27 cellular contexts compared by ENCODE assay signal in genomic region chr22:41180926-41181325, GRCh38. TPM values are rescaled to one million over a fixed set of nuclear protein-coding genes. Genes with fewer than 3 reads are reported as not detected.
DNase-seq lines count a peak whose midpoint lies in the region; ATAC-seq, FAIRE-seq and TF ChIP-seq lines count a peak whose summit lies in the region.
"Had no signal": no experiment of that assay in that cellular context is flagged by ENCODE, and none has a peak within 500 bp of the region (broad histone marks: within the 10 kb centered on the region; RNA-seq: fewer than 3 reads in every experiment).

No MANE protein-coding gene starts in this region.

- CTCF ChIA-PET in HepG2 (lab: Yijun Ruan, JAX; ENCODE audit: low intra/inter-chr PET ratio, low total read pairs) (no interaction called here), WTC11 (lab: Charles Lee) (interaction anchor here (1.7 to 6.8 kb wide), 2 partner anchors 17 to 57 kb away, joined by 4 to 60 read pairs; no protein-coding TSS in a partner anchor)

- TF ChIP-seq POLR2A in HepG2 (IDR thresholded peaks at IDR 0.05; ENCODE audit: insufficient read depth in 1 of 2, low read depth in 2 of 2, low read length in 2 of 2) (0 out of 4 replicates have a peak, but pooled peaks of 1 of the 2 experiments have one; percentile 2), right lobe of liver (IDR thresholded peaks at IDR 0.05) (no peak), erythroblast (IDR thresholded peaks at IDR 0.05; ENCODE audit: low read length) (no peak)

- H3K79me2 ChIP-seq in HepG2 (ENCODE audit: insufficient read depth, low read length): no peaks in the 10 kb centered on the region

- H3K4me3 ChIP-seq in HepG2 (replicated peaks in 1 of 3; ENCODE audit: insufficient read depth in 1 of 3, low read depth in 2 of 3, low read length in 3 of 3) (no peak overlapping the region), right lobe of liver (no peak overlapping the region), mesodermal cell (ENCODE audit: extremely low read depth, insufficient read depth, low read length, poor library complexity, severe bottlenecking) (no peak overlapping the region), subcutaneous abdominal adipose tissue (ENCODE audit: low read depth in 1 of 5, low read length in 5 of 5) (no peak overlapping the region)
- H3K4me3 ChIP-seq: A549, BLaER1, gastroesophageal sphincter, ovary, right atrium auricular region, stomach, upper lobe of left lung had no signal

- H4K20me1 ChIP-seq in HepG2 (ENCODE audit: insufficient read depth, low read length): no peaks in the 10 kb centered on the region

- H3K9me3 ChIP-seq in HepG2 (ENCODE audit: low read length): no peaks in the 10 kb centered on the region
- H3K9me3 ChIP-seq in right lobe of liver: no peaks in the 10 kb centered on the region
- H3K9me3 ChIP-seq in mesodermal cell (ENCODE audit: control insufficient read depth, low read length): no peaks in the 10 kb centered on the region
- no peaks in the 10 kb centered on the region for H3K9me3 ChIP-seq in subcutaneous abdominal adipose tissue (ENCODE audit: control insufficient read depth in 5 of 5, low read length in 5 of 5)
- H3K9me3 ChIP-seq: A549, BLaER1, gastroesophageal sphincter, ovary, right atrium auricular region, stomach, upper lobe of left lung had no signal

- H2AFZ ChIP-seq in HepG2 (ENCODE audit: low read length): no peak overlapping the region

- H3K27ac Mint-ChIP-seq in WTC11: peak overlapping the region; percentile 79; the same call in 1 of the 2 replicates
- H3K27ac Mint-ChIP-seq: activated naive CD4-positive, alpha-beta T cell treated with anti-CD3 and anti-CD28 coated beads, Interleukin-2, amount 10 ng/mL, durations not matched to agents 7 days and 5 days had no signal

- no peaks in the 10 kb centered on the region for H3K27me3 Mint-ChIP-seq in WTC11 (ENCODE audit: low read depth)
- H3K27me3 Mint-ChIP-seq: activated naive CD4-positive, alpha-beta T cell treated with anti-CD3 and anti-CD28 coated beads, Interleukin-2, amount 10 ng/mL, durations not matched to agents 7 days and 5 days had no signal

- 90% methylated on average over 3 of the region's 3 CpGs for WGBS in HepG2 (ENCODE audit: low lambda C conversion rate)
- WGBS in right lobe of liver (ENCODE audit: insufficient coverage, low coverage, low lambda C conversion rate, missing lambda C conversion rate): 68% methylated on average over 2 of the region's 3 CpGs
- 100% methylated on average over 3 of the region's 3 CpGs for WGBS in mesodermal cell (ENCODE audit: insufficient coverage in 2 of 2), 2 experiments

- H3K27ac ChIP-seq in HepG2 (ENCODE audit: extremely low read length, insufficient read depth, low read length) (no peak overlapping the region), right lobe of liver (no peak overlapping the region), mesodermal cell (ENCODE audit: low read depth, low read length, severe bottlenecking) (peak overlapping the region; percentile 67), subcutaneous abdominal adipose tissue (ENCODE audit: low read depth, low read length) (peak overlapping the region; percentile 17)
- H3K27ac ChIP-seq: A549, ovary, right atrium auricular region had no signal

- intact Hi-C loops in HepG2 (cut with micrococcal nuclease; ENCODE audit: unreplicated experiment) (no loop called here), right lobe of liver (cut with DNase I) (loop anchor here in 1 of 2 donors (10.0 kb wide), 1 partner anchor 54 kb away; no protein-coding TSS in a partner anchor)

- DNase-seq in HepG2 (ENCODE audit: low spot score) (no peak), right lobe of liver (no peak), WTC11 (ENCODE audit: low spot score) (no peak), erythroblast (lab: John Stamatoyannopoulos, UW) (no peak), activated T-cell treated with anti-CD3 and anti-CD28 coated beads for 4 hours (no peak)
- DNase-seq: activated CD4-positive, alpha-beta T cell treated with anti-CD3 and anti-CD28 coated beads for 1 hour; activated naive CD4-positive, alpha-beta T cell treated with anti-CD3 and anti-CD28 coated beads, Interleukin-2, amount 10 ng/mL, durations not matched to agents 7 days and 5 days; activated T-cell treated with anti-CD3 and anti-CD28 coated beads, Interleukin-2, amount 50 U/mL, for 48 hours; anterior cingulate cortex; cerebellar nuclear complex; EL; NCI-H524; NK-92 treated with Interleukin-12 subunit alpha and Interleukin-12 subunit beta, amount 100 ng/mL, for 24 hours; ovary; stimulated activated CD4-positive, alpha-beta T cell treated with anti-CD3 and anti-CD28 coated beads, Interleukin-4, amount 100 ng/mL, for 24 hours; stomach; T-helper 9 cell; upper lobe of left lung had no signal

- TF ChIP-seq CTCF in HepG2 (CRISPR knock-in tag; IDR thresholded peaks at IDR 0.05) (no peak), right lobe of liver (IDR thresholded peaks at IDR 0.05) (no peak), WTC11 (IDR thresholded peaks at IDR 0.05) (no peak)

- TF ChIP-seq RAD21 in HepG2 (CRISPR knock-in tag; IDR thresholded peaks at IDR 0.05): no peak

- no peak overlapping the region for H3K4me3 Mint-ChIP-seq in WTC11
- H3K4me3 Mint-ChIP-seq: activated naive CD4-positive, alpha-beta T cell treated with anti-CD3 and anti-CD28 coated beads, Interleukin-2, amount 10 ng/mL, durations not matched to agents 7 days and 5 days had no signal

- H3K9ac ChIP-seq in HepG2 (ENCODE audit: insufficient read depth, low read depth, low read length) (no peak overlapping the region), subcutaneous abdominal adipose tissue (ENCODE audit: low read length in 5 of 5) (no peak overlapping the region)
- H3K9ac ChIP-seq: BLaER1 had no signal

- no peak overlapping the region for H3K4me2 ChIP-seq in HepG2 (ENCODE audit: low read depth, low read length)
- H3K4me2 ChIP-seq: A549 had no signal

- TF ChIP-seq EP300 in HepG2 (IDR thresholded peaks at IDR 0.05; ENCODE audit: low read depth in 2 of 2, low read length in 2 of 2) (no peak), HepG2 (CRISPR knock-in tag; IDR thresholded peaks at IDR 0.05; ENCODE audit: borderline replicate concordance) (no peak)

- POLR2A ChIA-PET in HepG2 (lab: Yijun Ruan, JAX) (no interaction called here), WTC11 (lab: Charles Lee) (interaction anchor here (0.5 to 2.2 kb wide), 2 partner anchors 57 to 76 kb away, joined by 3 to 7 read pairs; no protein-coding TSS in a partner anchor)

- 0 out of 2 replicates have a peak, but pooled peaks cover 3% of the 10 kb centered on the region for H3K9me3 Mint-ChIP-seq in WTC11
- H3K9me3 Mint-ChIP-seq: activated naive CD4-positive, alpha-beta T cell treated with anti-CD3 and anti-CD28 coated beads, Interleukin-2, amount 10 ng/mL, durations not matched to agents 7 days and 5 days had no signal

- H3K4me1 Mint-ChIP-seq in WTC11: peaks cover 36% of the 10 kb centered on the region

- H3K4me1 ChIP-seq in HepG2 (ENCODE audit: insufficient read depth, low read length): no peaks in the 10 kb centered on the region
- H3K4me1 ChIP-seq in right lobe of liver: no peaks in the 10 kb centered on the region
- H3K4me1 ChIP-seq in mesodermal cell (ENCODE audit: control insufficient read depth, insufficient read depth, low read length, poor library complexity, severe bottlenecking): no peaks in the 10 kb centered on the region
- peaks cover 0 to 9% (median 8%) of the 10 kb centered on the region in 5 donors for H3K4me1 ChIP-seq in subcutaneous abdominal adipose tissue (ENCODE audit: control insufficient read depth in 5 of 5, insufficient read depth in 5 of 5, low read length in 5 of 5)
- H3K4me1 ChIP-seq: A549 had no signal

- H3K27me3 ChIP-seq in HepG2 (ENCODE audit: control insufficient read depth in 1 of 2, insufficient read depth in 2 of 2, low read length in 2 of 2) (no peaks in the 10 kb centered on the region), right lobe of liver (no peaks in the 10 kb centered on the region), subcutaneous abdominal adipose tissue (ENCODE audit: control insufficient read depth in 5 of 5, insufficient read depth in 4 of 5, low read length in 5 of 5) (no peaks in the 10 kb centered on the region)
- H3K27me3 ChIP-seq: BLaER1, gastroesophageal sphincter, ovary, right atrium auricular region, stomach, upper lobe of left lung had no signal

- H3K36me3 ChIP-seq in HepG2 (replicated peaks in 1 of 2; ENCODE audit: control insufficient read depth in 1 of 2, insufficient read depth in 2 of 2, low read length in 2 of 2): peaks cover 25 to 31% of the 10 kb centered on the region in 2 experiments
- peaks cover 0 to 37% (median 15%) of the 10 kb centered on the region in 4 donors for H3K36me3 ChIP-seq in right lobe of liver
- peaks cover 47% of the 10 kb centered on the region for H3K36me3 ChIP-seq in mesodermal cell (ENCODE audit: control insufficient read depth, insufficient read depth, low read length)
- H3K36me3 ChIP-seq in subcutaneous abdominal adipose tissue (ENCODE audit: control insufficient read depth in 5 of 5, insufficient read depth in 5 of 5, low read length in 5 of 5): peaks cover 3 to 43% (median 31%) of the 10 kb centered on the region in 5 donors
- H3K36me3 ChIP-seq: ovary had no signal

- FAIRE-seq in HepG2 (lab: Jason Lieb, UNC): no peak
- FAIRE-seq: H1 had no signal

- BruUV-seq in HepG2 (replicated peaks; lab: Mats Ljungman, UMichigan): no TSS peak

- in situ Hi-C loops in HepG2 (cut with HindIII; ENCODE audit: extremely low pct_ligation_motif_present, low pct_unique_long_range_greater_than_20kb): no loop called here

- H3K36me3 Mint-ChIP-seq in WTC11: peaks cover 36% of the 10 kb centered on the region

- ATAC-seq in HepG2 (no peak; the same call in 2 of the 3 replicates), right lobe of liver (no peak), WTC11 (no peak), GM19324 (IDR thresholded peaks at IDR 0.05; ENCODE audit: low FRiP score, unreplicated experiment) (no peak)
- ATAC-seq: gastroesophageal sphincter had no signal

RNA-seq across cellular contexts. Expression of gene L3MBTL2, which starts 24.2 kb away (rescaled TPM):
- total RNA-seq in HepG2 (2016; rRNA removed; fragmentation: Illumina TruSeq; extraction: Trizol) (33.7 and 37.6 TPM in 2 replicates), right lobe of liver (10 to 100 TPM in 4 of 6 experiments, 1 to 10 TPM in 2; 6.6 to 11.7 (median 10.4) TPM), WTC11 (2021) (25.2 to 28.0 TPM (median 25.6 TPM) in 3 replicates)
- total RNA-seq in HepG2 (2016; cell fraction: cytosol; rRNA removed; fragmentation: Illumina TruSeq; extraction: Trizol; ENCODE audit: low read depth): 2.0 and 2.6 TPM in 2 replicates
- total RNA-seq in HepG2 (2016; cell fraction: insoluble cytoplasmic fraction; rRNA removed; fragmentation: Illumina TruSeq; extraction: Trizol): 33.9 and 35.3 TPM in 2 replicates
- 9.5 and 10.0 TPM in 2 replicates for total RNA-seq in HepG2 (2016; cell fraction: membrane; rRNA removed; fragmentation: Illumina TruSeq; extraction: Trizol)
- 18.8 and 19.9 TPM in 2 replicates for total RNA-seq in HepG2 (2016; cell fraction: nucleus; rRNA removed; fragmentation: Illumina TruSeq; extraction: Trizol)
- 13.8 and 15.2 TPM in 2 replicates for polyA plus RNA-seq in HepG2 (2011; rRNA removed)
- 11.1 and 12.2 TPM in 2 replicates for polyA plus RNA-seq in HepG2 (2011; cell fraction: cytosol; rRNA removed)
- 22.6 and 24.9 TPM in 2 replicates for polyA plus RNA-seq in HepG2 (2011; cell fraction: nucleus; rRNA removed)
- 8.5 and 9.8 TPM in 2 replicates for polyA plus RNA-seq in HepG2 (2012)
- 1.4 and 1.9 TPM in 2 replicates for polyA plus RNA-seq in HepG2 (2016; cell fraction: cytosol; fragmentation: Illumina TruSeq; extraction: Trizol; ENCODE audit: low read depth)
- polyA plus RNA-seq in HepG2 (2016; cell fraction: insoluble cytoplasmic fraction; fragmentation: Illumina TruSeq; extraction: Trizol; ENCODE audit: low read depth): 23.7 and 29.8 TPM in 2 replicates
- polyA plus RNA-seq in HepG2 (2016; cell fraction: membrane; fragmentation: Illumina TruSeq; extraction: Trizol; ENCODE audit: low read depth): 4.5 and 4.6 TPM in 2 replicates
- 29.0 and 31.3 TPM in 2 replicates for polyA plus RNA-seq in HepG2 (2016; cell fraction: nucleus; fragmentation: Illumina TruSeq; extraction: Trizol; ENCODE audit: insufficient read depth, low read depth)
- polyA minus RNA-seq in HepG2 (2011; rRNA and poly(A)+ RNA removed; ENCODE audit: low replicate concordance): 21.4 and 43.9 TPM in 2 replicates
- polyA minus RNA-seq in HepG2 (2011; cell fraction: cytosol; rRNA and poly(A)+ RNA removed): 8.2 and 8.3 TPM in 2 replicates
- 10.6 and 11.2 TPM in 2 replicates for polyA minus RNA-seq in HepG2 (2011; cell fraction: nucleus; rRNA and poly(A)+ RNA removed)
- polyA plus RNA-seq in mesodermal cell (2013, experiment 1 of 2): 8.6 TPM
- 8.2 TPM for polyA plus RNA-seq in mesodermal cell (2013, experiment 2 of 2)

RNA-seq across cellular contexts. Expression of gene CHADL, which starts 59.8 kb away (rescaled TPM):
- total RNA-seq in HepG2 (2016; rRNA removed; fragmentation: Illumina TruSeq; extraction: Trizol) (2.9 and 8.1 TPM in 2 replicates), right lobe of liver (1 to 10 TPM in 3 of 6 experiments, under 1 TPM in 3; 0.75 to 1.5 (median 1.1) TPM), WTC11 (2021) (1.2 to 1.7 TPM (median 1.5 TPM) in 3 replicates)
- 0.88 and 1.3 TPM in 2 replicates for total RNA-seq in HepG2 (2016; cell fraction: cytosol; rRNA removed; fragmentation: Illumina TruSeq; extraction: Trizol; ENCODE audit: low read depth)
- total RNA-seq in HepG2 (2016; cell fraction: insoluble cytoplasmic fraction; rRNA removed; fragmentation: Illumina TruSeq; extraction: Trizol): 2.9 and 8.3 TPM in 2 replicates
- 1.6 and 1.8 TPM in 2 replicates for total RNA-seq in HepG2 (2016; cell fraction: membrane; rRNA removed; fragmentation: Illumina TruSeq; extraction: Trizol)
- total RNA-seq in HepG2 (2016; cell fraction: nucleus; rRNA removed; fragmentation: Illumina TruSeq; extraction: Trizol): 6.1 TPM in 2 replicates
- polyA plus RNA-seq in HepG2 (2011; rRNA removed): 2.8 and 6.1 TPM in 2 replicates
- 2.6 and 5.3 TPM in 2 replicates for polyA plus RNA-seq in HepG2 (2011; cell fraction: cytosol; rRNA removed)
- polyA plus RNA-seq in HepG2 (2011; cell fraction: nucleus; rRNA removed): 7.4 and 7.5 TPM in 2 replicates
- polyA plus RNA-seq in HepG2 (2012): 1.9 and 2.5 TPM in 2 replicates
- polyA plus RNA-seq in HepG2 (2016; cell fraction: cytosol; fragmentation: Illumina TruSeq; extraction: Trizol; ENCODE audit: low read depth): 0.71 and 1.1 TPM in 2 replicates
- polyA plus RNA-seq in HepG2 (2016; cell fraction: insoluble cytoplasmic fraction; fragmentation: Illumina TruSeq; extraction: Trizol; ENCODE audit: low read depth): 2.5 and 3.1 TPM in 2 replicates
- 0.88 and 1.5 TPM in 2 replicates for polyA plus RNA-seq in HepG2 (2016; cell fraction: membrane; fragmentation: Illumina TruSeq; extraction: Trizol; ENCODE audit: low read depth)
- polyA plus RNA-seq in HepG2 (2016; cell fraction: nucleus; fragmentation: Illumina TruSeq; extraction: Trizol; ENCODE audit: insufficient read depth, low read depth): 9.0 and 10.9 TPM in 2 replicates
- 0.07 and 3.2 TPM in 2 replicates for polyA minus RNA-seq in HepG2 (2011; rRNA and poly(A)+ RNA removed; ENCODE audit: low replicate concordance)
- 2.1 and 2.4 TPM in 2 replicates for polyA minus RNA-seq in HepG2 (2011; cell fraction: cytosol; rRNA and poly(A)+ RNA removed)
- 2.6 and 3.9 TPM in 2 replicates for polyA minus RNA-seq in HepG2 (2011; cell fraction: nucleus; rRNA and poly(A)+ RNA removed)
- polyA plus RNA-seq in mesodermal cell (2013, experiment 1 of 2): 0.18 TPM
- polyA plus RNA-seq in mesodermal cell (2013, experiment 2 of 2): 0.46 TPM
- total RNA-seq: RPMI7951 had no signal
- polyA plus RNA-seq: A549 had no signal

Comparison
In these comparisons a context has a peak if more than half of its experiments do, and no peak if none do; other contexts are left out.
1. H3K27ac ChIP-seq: peak in mesodermal cell (single experiment) and subcutaneous abdominal adipose tissue (single experiment); none in HepG2 (single experiment) and right lobe of liver (0 of 3).